Comparison of ENCODE assay signal across 10 cellular contexts in genomic region chr7:94297397-94297838, GRCh38.
A peak's percentile ranks its signal among the peaks of the same experiment; 100 is the strongest.
DNase-seq lines count a peak whose midpoint lies in the region; ATAC-seq, FAIRE-seq and TF ChIP-seq lines count a peak whose summit lies in the region.
"Had no signal": no experiment of that assay in that cellular context is flagged by ENCODE, and none has a peak within 500 bp of the region (broad histone marks: within the 10 kb centered on the region; RNA-seq: fewer than 3 reads in every experiment).

No MANE protein-coding gene starts in this region.

- H3K9me3 Mint-ChIP-seq in nephron, result no peaks in the 10 kb centered on the region

- no peaks in the 10 kb centered on the region for H3K36me3 Mint-ChIP-seq in nephron (ENCODE audit: low read depth)

- peak; percentile 84 for DNase-seq in RCC 7860 (ENCODE audit: low spot score)
- DNase-seq in fibroblast of mammary gland (ENCODE audit: low read depth), result peak; percentile 99
- no peak for DNase-seq in RPMI8226
- DNase-seq: kidney, NCI-H82 had no signal

- peak overlapping the region in 2 of 3 experiments; percentile 16 to 64 for H3K4me3 Mint-ChIP-seq in nephron

- H3K27ac Mint-ChIP-seq in nephron, result peak overlapping the region; percentile 22 to 99 (median 87)

- peak overlapping the region; percentile 48 for H3K4me3 ChIP-seq in fibroblast of mammary gland (ENCODE audit: control insufficient read depth, low read depth, low read length)
- H3K4me3 ChIP-seq: HAP-1 had no signal

- no peaks in the 10 kb centered on the region for H3K27me3 Mint-ChIP-seq in nephron (ENCODE audit: low read depth)

- ATAC-seq in HG03175 (IDR thresholded peaks at IDR 0.05; ENCODE audit: unreplicated experiment), result no peak
- no peak for ATAC-seq in HG03442 (IDR thresholded peaks at IDR 0.05; ENCODE audit: unreplicated experiment)
- ATAC-seq in HG02885 (IDR thresholded peaks at IDR 0.05; ENCODE audit: poor library complexity, unreplicated experiment), result no peak

- TF ChIP-seq CTCF in fibroblast of mammary gland (conservative IDR thresholded peaks at IDR 0.05; ENCODE audit: control insufficient read depth, insufficient read depth, low read depth, low read length), result no peak
- no peak for TF ChIP-seq CTCF in nephron (IDR thresholded peaks at IDR 0.05; ENCODE audit: unreplicated experiment in 3 of 3)

- peaks cover 70% of the 10 kb centered on the region for H3K4me1 Mint-ChIP-seq in nephron

- peak; percentile 79 for FAIRE-seq in RCC 7860 (lab: Jason Lieb, UNC)
- FAIRE-seq: kidney had no signal
